ENCODE assay signal across 24 cellular contexts in the genomic region with DNA sequence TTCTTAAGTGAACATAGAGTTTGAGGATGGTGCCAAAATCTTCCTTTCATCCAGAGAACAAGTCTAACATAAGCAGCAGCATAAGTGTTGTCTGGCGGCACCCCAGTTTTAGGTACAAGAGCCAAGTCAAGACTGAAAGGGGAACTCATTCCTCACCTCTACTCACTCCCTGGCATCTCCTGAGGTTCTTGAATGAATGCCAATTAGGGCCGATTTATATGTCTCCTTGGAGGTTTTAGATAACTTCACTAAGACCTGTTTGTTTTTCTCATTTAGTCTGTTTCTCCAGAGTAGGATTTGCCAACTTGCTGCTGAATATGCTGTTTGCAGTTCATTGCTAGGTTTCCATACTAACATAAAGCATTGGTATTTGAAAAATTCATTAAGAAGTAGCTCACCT. TPM values are rescaled to one million over a fixed set of nuclear protein-coding genes. Genes with fewer than 3 reads are reported as not detected.
A peak's percentile ranks its signal among the peaks of the same experiment; 100 is the strongest.
DNase-seq lines count a peak whose midpoint lies in the region; ATAC-seq and TF ChIP-seq lines count a peak whose summit lies in the region.
"Had no signal": no experiment of that assay in that cellular context is flagged by ENCODE, and none has a peak within 500 bp of the region (broad histone marks: within the 10 kb centered on the region; RNA-seq: fewer than 3 reads in every experiment).

No MANE protein-coding gene starts in this region.

- H3K23ac ChIP-seq in mesenchymal stem cell (ENCODE audit: low read length in 2 of 2) = no peak overlapping the region

- H3K79me2 ChIP-seq in mammary epithelial cell (ENCODE audit: insufficient read depth, low read length) = no peaks in the 10 kb centered on the region

- no peak overlapping the region for H4K91ac ChIP-seq in mesenchymal stem cell (ENCODE audit: low read length)

- DNase-seq in mammary epithelial cell (no peak), breast epithelium (ENCODE audit: low spot score in 2 of 2) (no peak), cardiac fibroblast (ENCODE audit: low read depth in 2 of 2) (peak; percentile 6 to 20), mesenchymal stem cell (no peak), HAP-1 (ENCODE audit: low spot score in 2 of 2) (no peak), left colon (no peak), ovary (no peak), NCI-H187 (lab: John Stamatoyannopoulos, UW) (no peak)
- DNase-seq: ACHN; CD4-positive, alpha-beta T cell; COR-L47; DMS79; HFFc6; NCI-H1092 treated with DMSO at 0.1 percent for 48 hours; NCI-H146; NCI-H2029 treated with DMSO at 0.1 percent for 48 hours; NCI-H2171; NCI-H510A; NCI-H748 treated with DMSO at 0.1 percent for 48 hours had no signal

- BruUV-seq in mammary epithelial cell (replicated peaks; lab: Mats Ljungman, UMichigan) = no TSS peak

- no peak overlapping the region for H3K4ac ChIP-seq in mesenchymal stem cell (ENCODE audit: low read depth in 1 of 2, low read length in 2 of 2)

- H3K9me3 ChIP-seq in mammary epithelial cell (replicated peaks; ENCODE audit: insufficient read depth, low read length) (no peaks in the 10 kb centered on the region), breast epithelium (no peaks in the 10 kb centered on the region), mesenchymal stem cell (ENCODE audit: control insufficient read depth, low read length) (no peaks in the 10 kb centered on the region), HAP-1 (no peaks in the 10 kb centered on the region), ovary (no peaks in the 10 kb centered on the region)
- H3K9me3 ChIP-seq: BLaER1 had no signal

- H4K8ac ChIP-seq in mesenchymal stem cell (ENCODE audit: low read length) = no peak overlapping the region

- no peak overlapping the region for H2BK120ac ChIP-seq in mesenchymal stem cell (ENCODE audit: low read depth, low read length)

- H2BK5ac ChIP-seq in mesenchymal stem cell (ENCODE audit: low read depth, low read length, poor library complexity, severe bottlenecking) = no peak overlapping the region

- H2BK15ac ChIP-seq in mesenchymal stem cell (ENCODE audit: low read depth, poor library complexity, severe bottlenecking) = no peak overlapping the region

- H3K4me3 ChIP-seq in mammary epithelial cell (replicated peaks in 1 of 3; ENCODE audit: insufficient read depth in 1 of 3, low read depth in 2 of 3, low read length in 3 of 3) (no peak overlapping the region), breast epithelium (no peak overlapping the region), cardiac fibroblast (replicated peaks in 1 of 2; ENCODE audit: low read depth in 2 of 2, low read length in 2 of 2) (no peak overlapping the region), mesenchymal stem cell (ENCODE audit: insufficient read depth in 1 of 2, low read depth in 1 of 2, low read length in 2 of 2) (peak overlapping the region in 1 of 2 experiments; percentile 12), HAP-1 (no peak overlapping the region), ovary (no peak overlapping the region)
- H3K4me3 ChIP-seq: BLaER1, K562 had no signal

- H3K27me3 ChIP-seq in mammary epithelial cell (ENCODE audit: insufficient read depth, low read length) (no peaks in the 10 kb centered on the region), breast epithelium (no peaks in the 10 kb centered on the region), mesenchymal stem cell (ENCODE audit: control insufficient read depth in 1 of 2, insufficient read depth in 1 of 2, low read length in 2 of 2) (no peaks in the 10 kb centered on the region), HAP-1 (ENCODE audit: low read depth) (no peaks in the 10 kb centered on the region), ovary (no peaks in the 10 kb centered on the region)
- H3K27me3 ChIP-seq: BLaER1 had no signal

- no peaks in the 10 kb centered on the region for H4K20me1 ChIP-seq in mammary epithelial cell (ENCODE audit: insufficient read depth, low read length)
- H4K20me1 ChIP-seq: BLaER1 had no signal

- H3K36me3 ChIP-seq in mammary epithelial cell (ENCODE audit: insufficient read depth, low read length) (no peaks in the 10 kb centered on the region), breast epithelium (no peaks in the 10 kb centered on the region), mesenchymal stem cell (ENCODE audit: control insufficient read depth in 1 of 2, insufficient read depth in 2 of 2, low read depth in 1 of 2, low read length in 2 of 2) (no peaks in the 10 kb centered on the region), HAP-1 (replicated peaks) (no peaks in the 10 kb centered on the region), ovary (no peaks in the 10 kb centered on the region)
- H3K36me3 ChIP-seq: BLaER1 had no signal

- no peaks in the 10 kb centered on the region for H3K4me1 ChIP-seq in mammary epithelial cell (ENCODE audit: insufficient read depth, low read length)
- no peaks in the 10 kb centered on the region for H3K4me1 ChIP-seq in breast epithelium
- H3K4me1 ChIP-seq in mesenchymal stem cell (ENCODE audit: control insufficient read depth, insufficient read depth, low read depth, low read length) = no peaks in the 10 kb centered on the region
- peaks cover 12% of the 10 kb centered on the region for H3K4me1 ChIP-seq in HAP-1
- H3K4me1 ChIP-seq in ovary (ENCODE audit: insufficient read depth) = no peaks in the 10 kb centered on the region
- H3K4me1 ChIP-seq: BLaER1 had no signal

- dilution Hi-C loops in mammary epithelial cell (cut with HindIII; ENCODE audit: low sequenced_read_pairs) = no loop called here

- TF ChIP-seq EP300 in ovary (IDR thresholded peaks at IDR 0.05) = no peak

- no peak overlapping the region for H3K18ac ChIP-seq in mesenchymal stem cell (ENCODE audit: low read depth in 1 of 2, low read length in 2 of 2)

- in situ Hi-C loops in mammary epithelial cell (cut with MboI; ENCODE audit: low sequenced_read_pairs in 2 of 2) (loop anchor here in 1 of 2 donors (25.0 kb wide), 2 partner anchors 196 to 1546 kb away; no protein-coding TSS in a partner anchor), HAP-1 (cut with MboI; ENCODE audit: low sequenced_read_pairs) (no loop called here)

- H3K14ac ChIP-seq in mesenchymal stem cell (ENCODE audit: low read length in 2 of 2) = no peak overlapping the region

- no peaks in the 10 kb centered on the region for H3K79me1 ChIP-seq in mesenchymal stem cell (replicated peaks; ENCODE audit: low read length, poor library complexity, severe bottlenecking)

- no peak for ATAC-seq in left colon
- ATAC-seq: K562, Panc1, SK-N-SH treated with all-trans-retinoic acid at 6 μM for 48 hours had no signal

- no peak overlapping the region for H2BK12ac ChIP-seq in mesenchymal stem cell (ENCODE audit: low read length in 2 of 2)

- H3K27ac ChIP-seq in mammary epithelial cell (ENCODE audit: insufficient read depth, low read depth, low read length) = no peak overlapping the region
- no peak overlapping the region for H3K27ac ChIP-seq in breast epithelium
- no peak overlapping the region for H3K27ac ChIP-seq in mesenchymal stem cell (ENCODE audit: low read length, poor library complexity, severe bottlenecking)
- no peak overlapping the region for H3K27ac ChIP-seq in ovary
- H3K27ac ChIP-seq: 22Rv1, BLaER1 had no signal

- H2AK5ac ChIP-seq in mesenchymal stem cell (ENCODE audit: low read length, severe bottlenecking) = no peak overlapping the region

- CTCF ChIA-PET in mammary epithelial cell (lab: Charles Lee; ENCODE audit: low non-redundant PET) = no interaction called here

- H2AFZ ChIP-seq in mammary epithelial cell (ENCODE audit: low read depth, low read length) (peak overlapping the region; percentile 47), mesenchymal stem cell (ENCODE audit: low read depth, low read length) (no peak overlapping the region)

- intact Hi-C loops in mammary epithelial cell (cut with micrococcal nuclease) = loop anchor here (2.0 kb wide), 1 partner anchor 209 kb away; no protein-coding TSS in a partner anchor
- intact Hi-C loops in breast epithelium (cut with DNase I; ENCODE audit: low total_unique reads) = no loop called here
- intact Hi-C loops in left colon (cut with DNase I, micrococcal nuclease) = no loop called here
- intact Hi-C loops in ovary (cut with DNase I) = no loop called here

- H3K9ac ChIP-seq in mammary epithelial cell (ENCODE audit: insufficient read depth, low read length) (no peak overlapping the region), mesenchymal stem cell (ENCODE audit: low read length) (peak overlapping the region; percentile 55)
- H3K9ac ChIP-seq: BLaER1 had no signal

- WGBS in mammary epithelial cell (ENCODE audit: low coverage, missing lambda C conversion rate) = 11% methylated on average over 2 of the region's 2 CpGs
- WGBS in mesenchymal stem cell = 81% methylated on average over 1 of the region's 2 CpGs
- WGBS in ovary, 3 donors = 59 to 71% (median 68%) methylated on average over 2 of the region's 2 CpGs

- TF ChIP-seq POLR2A in breast epithelium (IDR thresholded peaks at IDR 0.05) = no peak
- no peak for TF ChIP-seq POLR2A in ovary (IDR thresholded peaks at IDR 0.05)

- no peak overlapping the region for H3K4me2 ChIP-seq in mammary epithelial cell (ENCODE audit: insufficient read depth, low read depth, low read length)
- no peak overlapping the region for H3K4me2 ChIP-seq in mesenchymal stem cell (ENCODE audit: low read length, poor library complexity, severe bottlenecking)
- H3K4me2 ChIP-seq: BLaER1 had no signal

- no peak for TF ChIP-seq CTCF in mammary epithelial cell (conservative IDR thresholded peaks at IDR 0.05 in 1 of 2, IDR thresholded peaks at IDR 0.05 in 1 of 2; ENCODE audit: extremely low read depth in 1 of 2, insufficient read depth in 1 of 2, low read depth in 1 of 2, low read length in 2 of 2)
- no peak for TF ChIP-seq CTCF in breast epithelium (IDR thresholded peaks at IDR 0.05)
- no peak for TF ChIP-seq CTCF in cardiac fibroblast (IDR thresholded peaks at IDR 0.05; ENCODE audit: low read depth, low read length)
- TF ChIP-seq CTCF in ovary (IDR thresholded peaks at IDR 0.05) = no peak

RNA-seq across cellular contexts. Expression of a gene that starts 42.5 kb away (rescaled TPM):
- total RNA-seq in mammary epithelial cell (100 to 1,000 TPM in 1 of 2 donors, 10 to 100 TPM in 1; 43.7 to 105 TPM), breast epithelium (10 to 100 TPM; 59.6 to 78.0 (median 74.7) TPM), left colon (1 to 10 TPM; 4.2 to 7.2 TPM), ovary (10 to 100 TPM; 59.4 to 83.5 (median 69.0) TPM)
- polyA plus RNA-seq in mammary epithelial cell (27.1 TPM), ovary (10 to 100 TPM; 55.0 to 66.1 TPM)
- 84.1 TPM for polyA minus RNA-seq in mammary epithelial cell
- 194 TPM for polyA plus RNA-seq in mesenchymal stem cell (2013, experiment 1 of 2)
- 192 TPM for polyA plus RNA-seq in mesenchymal stem cell (2013, experiment 2 of 2)
- total RNA-seq: CD4-positive, alpha-beta T cell had no signal

Comparison
In these comparisons a context has a peak if more than half of its experiments do, and no peak if none do; other contexts are left out.
1. DNase-seq: peak in cardiac fibroblast (2 of 2); none in mammary epithelial cell (single experiment), breast epithelium (0 of 2), mesenchymal stem cell (single experiment), HAP-1 (0 of 2), left colon (0 of 2), ovary (0 of 5) and NCI-H187 (0 of 2).
2. RNA of a gene that starts 42.5 kb away (total RNA-seq): 43.7 to 105 TPM in mammary epithelial cell, 59.6 to 78.0 TPM in breast epithelium and 59.4 to 83.5 TPM in ovary; 4.2 to 7.2 TPM in left colon; every median in the first group is over 4 times any median in the second.